In the genomic region with DNA sequence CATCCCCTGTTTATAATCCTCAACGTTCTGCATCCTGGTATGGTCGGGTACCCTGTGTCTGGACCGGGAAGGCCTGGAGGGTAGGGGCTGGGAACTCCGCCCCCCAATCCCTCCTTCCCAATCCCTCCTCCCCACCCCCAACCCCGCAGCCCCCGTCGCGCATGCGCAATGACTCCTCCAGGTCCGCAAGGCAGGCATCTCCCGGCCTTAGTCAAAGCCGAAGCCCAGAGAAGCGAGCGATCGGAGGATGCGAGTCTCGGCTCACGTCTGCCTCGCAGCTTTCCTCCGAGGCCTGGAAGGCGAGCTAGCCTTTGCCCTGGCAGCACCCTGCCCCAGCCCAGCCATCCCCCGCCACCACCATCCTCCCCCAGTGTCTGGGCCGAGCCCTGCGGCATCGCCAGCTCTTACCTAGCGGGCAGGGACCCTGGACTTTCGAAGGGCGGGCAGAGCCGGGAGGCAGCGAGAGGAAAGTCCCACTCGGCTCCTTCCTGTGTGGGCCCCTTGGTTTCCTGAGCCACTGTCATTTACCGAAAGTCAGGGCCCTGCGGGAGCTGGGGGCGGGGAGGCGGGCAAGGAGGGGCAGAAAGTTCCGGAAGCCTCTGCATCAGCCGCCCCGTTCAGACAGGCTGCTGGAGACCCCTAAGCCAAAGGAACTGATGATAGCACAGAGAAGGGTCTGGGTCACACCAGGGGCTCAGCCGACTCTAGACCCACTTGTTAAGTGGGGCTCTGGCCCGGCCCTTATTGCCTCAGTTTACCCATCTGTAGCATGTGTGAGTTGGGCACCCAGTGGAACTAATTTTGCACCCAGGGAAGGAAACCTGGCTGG, we compare ENCODE assay signal across 8 cellular contexts. TPM values are rescaled to one million over a fixed set of nuclear protein-coding genes. Genes with fewer than 3 reads are reported as not detected.
DNase-seq lines count a peak whose midpoint lies in the region; ATAC-seq and TF ChIP-seq lines count a peak whose summit lies in the region.

A gene (minus strand): TSS at position 445 of the 829 bp plus-strand sequence. CDS start 3,565 bp downstream, outside the sequence.

- no peaks in the 10 kb centered on the region for H3K9me3 Mint-ChIP-seq in activated naive CD8-positive, alpha-beta T cell (ENCODE audit: low read depth)
- no peaks in the 10 kb centered on the region for H3K9me3 Mint-ChIP-seq in type B pancreatic cell

- H3K27me3 ChIP-seq in heart left ventricle (peaks cover 0 to 20% (median 0%) of the 10 kb centered on the region in 9 donors), prostate gland (replicated peaks; ENCODE audit: insufficient read depth) (no peaks in the 10 kb centered on the region)

- no peaks in the 10 kb centered on the region for H3K27me3 Mint-ChIP-seq in activated naive CD8-positive, alpha-beta T cell
- H3K27me3 Mint-ChIP-seq in type B pancreatic cell: peaks cover 4% of the 10 kb centered on the region

- H3K9me3 ChIP-seq in heart left ventricle (no peaks in the 10 kb centered on the region), prostate gland (no peaks in the 10 kb centered on the region)

- H3K36me3 Mint-ChIP-seq in activated naive CD8-positive, alpha-beta T cell: no peaks in the 10 kb centered on the region
- no peaks in the 10 kb centered on the region for H3K36me3 Mint-ChIP-seq in type B pancreatic cell

- 6 to 14% (median 8%) methylated on average over 11 to 40 of the region's 40 CpGs for WGBS in heart left ventricle, 4 donors
- WGBS in prostate gland: 13% methylated on average over 37 of the region's 40 CpGs

- intact Hi-C loops in heart left ventricle (cut with DNase I): no loop called here
- intact Hi-C loops in prostate gland (cut with DNase I): no loop called here

- peaks cover 0 to 81% (median 3%) of the 10 kb centered on the region in 12 donors for H3K4me1 ChIP-seq in heart left ventricle
- H3K4me1 ChIP-seq in prostate gland (replicated peaks): no peaks in the 10 kb centered on the region

- H3K36me3 ChIP-seq in heart left ventricle (peaks cover 0 to 20% (median 0%) of the 10 kb centered on the region in 9 donors), prostate gland (no peaks in the 10 kb centered on the region)

- peak within 1 kb of the TSS; percentile 98 for H3K27ac Mint-ChIP-seq in activated naive CD8-positive, alpha-beta T cell
- H3K27ac Mint-ChIP-seq in type B pancreatic cell: peak within 1 kb of the TSS; percentile 23

- TF ChIP-seq CTCF in heart left ventricle (IDR thresholded peaks at IDR 0.05): no peak
- no peak for TF ChIP-seq CTCF in prostate gland (IDR thresholded peaks at IDR 0.05)
- no peak for TF ChIP-seq CTCF in type B pancreatic cell (conservative IDR thresholded peaks at IDR 0.05)

- peak within 1 kb of the TSS in 11 of 12 donors; percentile 10 to 73 (median 46) for H3K4me3 ChIP-seq in heart left ventricle
- peak within 1 kb of the TSS; percentile 18 to 20 for H3K4me3 ChIP-seq in prostate gland

- peak within 1 kb of the TSS; percentile 90 for H3K4me3 Mint-ChIP-seq in activated naive CD8-positive, alpha-beta T cell
- H3K4me3 Mint-ChIP-seq in type B pancreatic cell: peak within 1 kb of the TSS; percentile 34

- ATAC-seq in HG02610 (IDR thresholded peaks at IDR 0.05; ENCODE audit: unreplicated experiment): peak; percentile 78
- peak; percentile 15; the same call in 1 of the 3 replicates for ATAC-seq in SK-N-SH treated with all-trans-retinoic acid at 6 μM for 48 hours
- peak in 3 of 4 donors; percentile 59 to 80 (median 77) for ATAC-seq in heart left ventricle

- H3K27ac ChIP-seq in heart left ventricle: peak within 1 kb of the TSS in 10 of 12 donors; percentile 15 to 95 (median 71)
- H3K27ac ChIP-seq in prostate gland: peak within 1 kb of the TSS; percentile 51 to 58

- DNase-seq in ELR (ENCODE audit: low read depth) (peak; percentile 63), heart left ventricle (peak; percentile 64 to 90 (median 71)), prostate gland (ENCODE audit: low spot score) (no peak), type B pancreatic cell (ENCODE audit: extremely low spot score, unreplicated experiment) (peak; percentile 81), inferior parietal cortex (ENCODE audit: extremely low spot score) (no peak)

- TF ChIP-seq POLR2A in heart left ventricle (IDR thresholded peaks at IDR 0.05) (no peak), prostate gland (IDR thresholded peaks at IDR 0.05) (no peak)

- H3K4me1 Mint-ChIP-seq in activated naive CD8-positive, alpha-beta T cell (ENCODE audit: low read depth): peaks cover 63% of the 10 kb centered on the region
- H3K4me1 Mint-ChIP-seq in type B pancreatic cell (ENCODE audit: unreplicated experiment): no peaks in the 10 kb centered on the region

TF ChIP-seq in SK-N-SH treated with all-trans-retinoic acid at 6 μM for 48 hours, 23 proteins besides CTCF, POLR2A, EP300 and RAD21:
- TF ChIP-seq ZNF70 (CRISPR knock-in tag; IDR thresholded peaks at IDR 0.05) (peak; percentile 72; the same call in 1 of the 2 replicates), BACH2 (CRISPR knock-in tag; IDR thresholded peaks at IDR 0.05; ENCODE audit: borderline replicate concordance) (no peak)
- TF ChIP-seq, protein P1, sequence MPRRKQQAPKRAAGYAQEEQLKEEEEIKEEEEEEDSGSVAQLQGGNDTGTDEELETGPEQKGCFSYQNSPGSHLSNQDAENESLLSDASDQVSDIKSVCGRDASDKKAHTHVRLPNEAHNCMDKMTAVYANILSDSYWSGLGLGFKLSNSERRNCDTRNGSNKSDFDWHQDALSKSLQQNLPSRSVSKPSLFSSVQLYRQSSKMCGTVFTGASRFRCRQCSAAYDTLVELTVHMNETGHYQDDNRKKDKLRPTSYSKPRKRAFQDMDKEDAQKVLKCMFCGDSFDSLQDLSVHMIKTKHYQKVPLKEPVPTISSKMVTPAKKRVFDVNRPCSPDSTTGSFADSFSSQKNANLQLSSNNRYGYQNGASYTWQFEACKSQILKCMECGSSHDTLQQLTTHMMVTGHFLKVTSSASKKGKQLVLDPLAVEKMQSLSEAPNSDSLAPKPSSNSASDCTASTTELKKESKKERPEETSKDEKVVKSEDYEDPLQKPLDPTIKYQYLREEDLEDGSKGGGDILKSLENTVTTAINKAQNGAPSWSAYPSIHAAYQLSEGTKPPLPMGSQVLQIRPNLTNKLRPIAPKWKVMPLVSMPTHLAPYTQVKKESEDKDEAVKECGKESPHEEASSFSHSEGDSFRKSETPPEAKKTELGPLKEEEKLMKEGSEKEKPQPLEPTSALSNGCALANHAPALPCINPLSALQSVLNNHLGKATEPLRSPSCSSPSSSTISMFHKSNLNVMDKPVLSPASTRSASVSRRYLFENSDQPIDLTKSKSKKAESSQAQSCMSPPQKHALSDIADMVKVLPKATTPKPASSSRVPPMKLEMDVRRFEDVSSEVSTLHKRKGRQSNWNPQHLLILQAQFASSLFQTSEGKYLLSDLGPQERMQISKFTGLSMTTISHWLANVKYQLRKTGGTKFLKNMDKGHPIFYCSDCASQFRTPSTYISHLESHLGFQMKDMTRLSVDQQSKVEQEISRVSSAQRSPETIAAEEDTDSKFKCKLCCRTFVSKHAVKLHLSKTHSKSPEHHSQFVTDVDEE (CRISPR knock-in tag; IDR thresholded peaks at IDR 0.05): no peak
- TF ChIP-seq, protein P2, sequence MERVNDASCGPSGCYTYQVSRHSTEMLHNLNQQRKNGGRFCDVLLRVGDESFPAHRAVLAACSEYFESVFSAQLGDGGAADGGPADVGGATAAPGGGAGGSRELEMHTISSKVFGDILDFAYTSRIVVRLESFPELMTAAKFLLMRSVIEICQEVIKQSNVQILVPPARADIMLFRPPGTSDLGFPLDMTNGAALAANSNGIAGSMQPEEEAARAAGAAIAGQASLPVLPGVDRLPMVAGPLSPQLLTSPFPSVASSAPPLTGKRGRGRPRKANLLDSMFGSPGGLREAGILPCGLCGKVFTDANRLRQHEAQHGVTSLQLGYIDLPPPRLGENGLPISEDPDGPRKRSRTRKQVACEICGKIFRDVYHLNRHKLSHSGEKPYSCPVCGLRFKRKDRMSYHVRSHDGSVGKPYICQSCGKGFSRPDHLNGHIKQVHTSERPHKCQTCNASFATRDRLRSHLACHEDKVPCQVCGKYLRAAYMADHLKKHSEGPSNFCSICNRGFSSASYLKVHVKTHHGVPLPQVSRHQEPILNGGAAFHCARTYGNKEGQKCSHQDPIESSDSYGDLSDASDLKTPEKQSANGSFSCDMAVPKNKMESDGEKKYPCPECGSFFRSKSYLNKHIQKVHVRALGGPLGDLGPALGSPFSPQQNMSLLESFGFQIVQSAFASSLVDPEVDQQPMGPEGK (CRISPR knock-in tag; IDR thresholded peaks at IDR 0.05; ENCODE audit: borderline replicate concordance): no peak
TF ChIP-seq in SK-N-SH treated with all-trans-retinoic acid at 6 μM for 48 hours: peak in this region for 1.

RNA-seq across cellular contexts. Expression of the gene that starts here (rescaled TPM):
- total RNA-seq in heart left ventricle (10 to 100 TPM in 1 of 9 donors, 1 to 10 TPM in 7, under 1 TPM in 1; 0.77 to 29.2 (median 1.8) TPM), prostate gland (10 to 100 TPM in 1 of 2 donors, 1 to 10 TPM in 1; 1.5 to 10.1 TPM), type B pancreatic cell (ENCODE audit: low replicate concordance) (1.4 and 4.3 TPM in 2 replicates)
- polyA plus RNA-seq in heart left ventricle: 1 to 10 TPM in 1 of 2 donors, under 1 TPM in 1; 0.99 to 1.1 TPM

Comparison
In these comparisons a context has a peak if more than half of its experiments do, and no peak if none do; other contexts are left out.
1. DNase-seq: peak in ELR (single experiment), heart left ventricle (5 of 5) and type B pancreatic cell (single experiment); none in prostate gland (single experiment) and inferior parietal cortex (single experiment).
2. ATAC-seq: peak in every context shown above with its lines; median percentile 78 in HG02610; 77 in heart left ventricle; 15 in SK-N-SH treated with all-trans-retinoic acid at 6 μM for 48 hours.